1 cellular context compared by ENCODE assay signal in the genomic region with DNA sequence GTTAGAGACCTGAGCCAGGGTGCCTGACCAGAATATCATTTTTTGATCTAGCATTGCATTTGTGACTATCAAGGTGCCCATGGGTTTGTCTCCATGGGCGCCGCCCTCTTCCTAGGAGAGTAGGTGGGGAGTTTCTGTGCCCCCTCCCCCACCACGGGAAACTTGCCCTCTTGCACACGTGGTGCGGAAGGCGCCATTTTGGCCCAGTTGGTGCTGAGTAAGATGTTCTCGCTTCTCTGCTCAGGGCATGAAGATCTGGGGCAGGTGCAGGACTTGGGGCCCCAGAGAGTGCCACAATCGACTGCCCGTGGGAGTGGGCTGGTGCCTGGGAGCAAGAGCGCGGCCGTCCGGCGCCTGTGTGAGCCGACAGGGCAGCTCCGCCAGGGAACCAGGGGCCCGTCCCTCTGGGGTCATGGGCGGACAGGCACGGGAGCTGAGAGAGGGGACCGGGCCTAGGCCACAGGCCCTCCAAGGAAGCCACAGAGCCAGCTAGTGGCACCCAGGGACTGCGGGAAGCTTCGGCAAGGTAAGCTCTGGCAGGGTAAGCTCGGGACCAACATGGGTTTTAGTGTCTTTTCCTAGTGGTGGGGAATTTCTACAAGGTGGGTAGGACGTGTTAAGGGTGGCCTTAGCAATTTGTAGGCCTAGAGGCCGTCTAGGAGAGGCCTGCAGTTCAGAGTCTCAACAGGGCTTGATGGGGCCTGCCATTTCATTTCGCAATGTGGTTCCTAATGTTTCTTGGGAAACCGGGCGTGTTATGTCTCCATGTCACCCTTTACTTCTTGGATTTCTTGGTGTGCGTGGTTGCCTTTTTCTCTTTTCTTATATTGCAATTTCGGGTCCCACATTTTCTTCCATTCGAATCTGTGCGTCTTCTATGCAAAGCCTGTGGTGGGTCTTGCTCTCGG.
TF ChIP-seq lines count a peak whose summit lies in the region.

No MANE protein-coding gene starts in this region.

TF ChIP-seq in HepG2, 621 proteins besides CTCF, POLR2A, EP300 and RAD21:
- TF ChIP-seq ZNF317 (CRISPR knock-in tag; IDR thresholded peaks at IDR 0.05) (no peak), CEBPB (IDR thresholded peaks at IDR 0.05; ENCODE audit: borderline replicate concordance, low read depth, low read length) (peak; percentile 27; the same call in 1 of the 2 replicates)
TF ChIP-seq in HepG2: peak in this region for 1.
